ENCODE assay signal across 22 cellular contexts in genomic region chr6:93341900-93342613, GRCh38.
DNase-seq lines count a peak whose midpoint lies in the region; TF ChIP-seq lines count a peak whose summit lies in the region.
"Had no signal": no experiment of that assay in that cellular context is flagged by ENCODE, and none has a peak within 500 bp of the region (broad histone marks: within the 10 kb centered on the region; RNA-seq: fewer than 3 reads in every experiment).

No MANE protein-coding gene starts in this region.

- DNase-seq in DMS153 treated with DMSO at 0.1 percent for 48 hours (lab: John Stamatoyannopoulos, UW; ENCODE audit: unreplicated experiment) (peak; percentile 68), NCI-H128 (lab: John Stamatoyannopoulos, UW; ENCODE audit: unreplicated experiment) (peak; percentile 62), NCI-H2171 treated with DMSO at 0.1 percent for 48 hours (lab: John Stamatoyannopoulos, UW) (peak; percentile 96), SK-N-DZ (ENCODE audit: low spot score) (peak; percentile 85), NCI-H1092 treated with DMSO at 0.1 percent for 48 hours (lab: John Stamatoyannopoulos, UW) (no peak), brain microvascular endothelial cell (no peak), stomach (no peak)
- no peak for DNase-seq in activated effector memory CD4-positive, alpha-beta T cell treated with anti-CD3 and anti-CD28 coated beads, Interleukin-2, amount 50 U/mL, for 16 hours
- DNase-seq: activated CD4-positive, alpha-beta T cell treated with anti-CD3 and anti-CD28 coated beads, Interleukin-2, amount 10 ng/mL, durations not matched to agents 24 days and 14 days; activated T-cell treated with anti-CD3 and anti-CD28 coated beads, Interleukin-2, amount 50 U/mL, for 24 hours; cerebellar nuclear complex; gastrocnemius medialis; Karpas-422; left lung; mesendoderm; Right ventricle myocardium superior; sigmoid colon; stimulated activated naive CD4-positive, alpha-beta T cell; T-helper 9 cell had no signal

- 46 to 82% (median 74%) methylated on average over 1 of the region's 1 CpG for WGBS in stomach, 5 donors

- TF ChIP-seq EP300 in stomach (IDR thresholded peaks at IDR 0.05): no peak

- no peaks in the 10 kb centered on the region for H3K4me1 ChIP-seq in stomach
- H3K4me1 ChIP-seq: gastrocnemius medialis, left lung had no signal

- H3K9me3 ChIP-seq in stomach: no peaks in the 10 kb centered on the region
- H3K9me3 ChIP-seq: gastrocnemius medialis, left lung, neutrophil, sigmoid colon had no signal

- no peaks in the 10 kb centered on the region for H3K36me3 ChIP-seq in brain microvascular endothelial cell (replicated peaks)
- no peaks in the 10 kb centered on the region for H3K36me3 ChIP-seq in stomach
- H3K36me3 ChIP-seq: gastrocnemius medialis, left lung, neutrophil had no signal

- H3K27me3 ChIP-seq in brain microvascular endothelial cell (replicated peaks): no peaks in the 10 kb centered on the region
- no peaks in the 10 kb centered on the region for H3K27me3 ChIP-seq in stomach
- H3K27me3 ChIP-seq: gastrocnemius medialis, left lung, neutrophil, sigmoid colon had no signal

- TF ChIP-seq POLR2A in stomach (IDR thresholded peaks at IDR 0.05): no peak

- in situ Hi-C loops in brain microvascular endothelial cell (cut with HindIII; ENCODE audit: low pct_ligation_motif_present, low sequenced_read_pairs): no loop called here

- intact Hi-C loops in stomach (cut with DNase I; ENCODE audit: low total_unique reads): no loop called here

- TF ChIP-seq CTCF in brain microvascular endothelial cell (IDR thresholded peaks at IDR 0.05; ENCODE audit: low read depth, low read length, missing control alignments): no peak
- TF ChIP-seq CTCF in stomach (IDR thresholded peaks at IDR 0.05): no peak

- no peak overlapping the region for H3K27ac ChIP-seq in brain microvascular endothelial cell
- H3K27ac ChIP-seq in stomach: no peak overlapping the region
- H3K27ac ChIP-seq: gastrocnemius medialis, left lung, neutrophil, sigmoid colon had no signal

- H3K4me3 ChIP-seq in brain microvascular endothelial cell (ENCODE audit: low read depth, low read length) (no peak overlapping the region), stomach (no peak overlapping the region)
- H3K4me3 ChIP-seq: gastrocnemius medialis, GM12878, GM23338, left lung, sigmoid colon had no signal

Comparison
In these comparisons a context has a peak if more than half of its experiments do, and no peak if none do; other contexts are left out.
1. DNase-seq: peak in DMS153 treated with DMSO at 0.1 percent for 48 hours (single experiment), NCI-H128 (single experiment), NCI-H2171 treated with DMSO at 0.1 percent for 48 hours (single experiment) and SK-N-DZ (single experiment); none in NCI-H1092 treated with DMSO at 0.1 percent for 48 hours (single experiment), brain microvascular endothelial cell (single experiment), stomach (single experiment) and activated effector memory CD4-positive, alpha-beta T cell treated with anti-CD3 and anti-CD28 coated beads, Interleukin-2, amount 50 U/mL, for 16 hours (single experiment).